ENCODE assay signal across 14 cellular contexts in the genomic region with DNA sequence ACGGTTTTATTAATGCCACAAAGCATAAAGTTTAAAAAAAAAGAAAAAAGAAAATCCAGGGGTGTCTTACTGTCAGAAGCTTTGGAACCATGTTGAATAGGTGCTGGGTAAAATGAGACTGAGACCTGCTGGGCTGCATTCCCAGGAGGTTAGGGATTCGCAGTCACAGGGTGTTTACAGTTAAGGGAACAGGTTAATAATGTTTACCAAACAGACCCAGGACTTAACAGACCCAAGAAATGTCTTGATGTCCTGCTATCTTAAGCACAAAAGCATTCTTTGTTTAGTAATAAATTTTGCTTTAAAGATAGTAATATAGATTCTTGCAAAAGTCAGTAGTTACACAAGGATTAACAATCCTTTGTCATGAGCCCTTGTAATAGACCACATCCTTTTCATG. TPM values are rescaled to one million over a fixed set of nuclear protein-coding genes. Genes with fewer than 3 reads are reported as not detected.
"Had no signal": no experiment of that assay in that cellular context is flagged by ENCODE, and none has a peak within 500 bp of the region (broad histone marks: within the 10 kb centered on the region; RNA-seq: fewer than 3 reads in every experiment).

No MANE protein-coding gene starts in this region.

- H3K4me3 ChIP-seq: mucosa of descending colon, tibial artery had no signal

- H3K27me3 ChIP-seq: tibial artery had no signal

- FAIRE-seq: colon had no signal

- H3K27ac ChIP-seq: tibial artery had no signal

- H3K4me3 Mint-ChIP-seq: activated CD8-positive, alpha-beta T cell treated with anti-CD3 and anti-CD28 coated beads, Interleukin-2, amount 10 ng/mL, durations not matched to agents 7 days and 5 days; activated naive CD4-positive, alpha-beta T cell treated with anti-CD3 and anti-CD28 coated beads for 36 hours; immature natural killer cell; naive thymus-derived CD8-positive, alpha-beta T cell; stimulated activated effector memory CD8-positive, alpha-beta T cell treated with anti-CD3 and anti-CD28 coated beads, Interleukin-12 subunit alpha, Interleukin-12 subunit beta, amount 100 ng/mL, for 72 hours had no signal

- H3K27me3 Mint-ChIP-seq: naive thymus-derived CD8-positive, alpha-beta T cell had no signal

- H3K27ac Mint-ChIP-seq: activated CD8-positive, alpha-beta T cell treated with anti-CD3 and anti-CD28 coated beads, Interleukin-2, amount 10 ng/mL, durations not matched to agents 7 days and 5 days; activated naive CD4-positive, alpha-beta T cell treated with anti-CD3 and anti-CD28 coated beads for 36 hours; immature natural killer cell; naive thymus-derived CD8-positive, alpha-beta T cell; stimulated activated effector memory CD8-positive, alpha-beta T cell treated with anti-CD3 and anti-CD28 coated beads, Interleukin-12 subunit alpha, Interleukin-12 subunit beta, amount 100 ng/mL, for 72 hours had no signal

- DNase-seq: activated CD4-positive, alpha-beta T cell treated with anti-CD3 and anti-CD28 coated beads for 4 hours; activated CD8-positive, alpha-beta memory T cell treated with anti-CD3 and anti-CD28 coated beads, Interleukin-2, amount 50 U/mL, for 48 hours; activated CD8-positive, alpha-beta T cell treated with anti-CD3 and anti-CD28 coated beads, Interleukin-2, amount 10 ng/mL, durations not matched to agents 7 days and 5 days; activated naive CD4-positive, alpha-beta T cell treated with anti-CD3 and anti-CD28 coated beads for 36 hours; foreskin melanocyte; left cardiac atrium; right cardiac atrium; T-helper 9 cell; tibial artery had no signal

- ATAC-seq: activated CD8-positive, alpha-beta T cell treated with anti-CD3 and anti-CD28 coated beads, Interleukin-2, amount 10 ng/mL, durations not matched to agents 7 days and 5 days; mucosa of descending colon; naive thymus-derived CD8-positive, alpha-beta T cell; right cardiac atrium had no signal

- H3K36me3 Mint-ChIP-seq: immature natural killer cell; naive thymus-derived CD8-positive, alpha-beta T cell; stimulated activated effector memory CD8-positive, alpha-beta T cell treated with anti-CD3 and anti-CD28 coated beads, Interleukin-12 subunit alpha, Interleukin-12 subunit beta, amount 100 ng/mL, for 72 hours had no signal

- H3K36me3 ChIP-seq: tibial artery had no signal

- H3K4me1 Mint-ChIP-seq: immature natural killer cell; naive thymus-derived CD8-positive, alpha-beta T cell; stimulated activated effector memory CD8-positive, alpha-beta T cell treated with anti-CD3 and anti-CD28 coated beads, Interleukin-12 subunit alpha, Interleukin-12 subunit beta, amount 100 ng/mL, for 72 hours had no signal

- H3K9me3 ChIP-seq: mucosa of descending colon, tibial artery had no signal

- H3K4me1 ChIP-seq: tibial artery had no signal

- H3K9me3 Mint-ChIP-seq: activated naive CD4-positive, alpha-beta T cell treated with anti-CD3 and anti-CD28 coated beads for 36 hours; immature natural killer cell; naive thymus-derived CD8-positive, alpha-beta T cell; stimulated activated effector memory CD8-positive, alpha-beta T cell treated with anti-CD3 and anti-CD28 coated beads, Interleukin-12 subunit alpha, Interleukin-12 subunit beta, amount 100 ng/mL, for 72 hours had no signal

RNA-seq across cellular contexts. Expression of a gene that starts 54.7 kb away (rescaled TPM):
- polyA plus RNA-seq: naive thymus-derived CD8-positive, alpha-beta T cell had no signal
